In the genomic region with DNA sequence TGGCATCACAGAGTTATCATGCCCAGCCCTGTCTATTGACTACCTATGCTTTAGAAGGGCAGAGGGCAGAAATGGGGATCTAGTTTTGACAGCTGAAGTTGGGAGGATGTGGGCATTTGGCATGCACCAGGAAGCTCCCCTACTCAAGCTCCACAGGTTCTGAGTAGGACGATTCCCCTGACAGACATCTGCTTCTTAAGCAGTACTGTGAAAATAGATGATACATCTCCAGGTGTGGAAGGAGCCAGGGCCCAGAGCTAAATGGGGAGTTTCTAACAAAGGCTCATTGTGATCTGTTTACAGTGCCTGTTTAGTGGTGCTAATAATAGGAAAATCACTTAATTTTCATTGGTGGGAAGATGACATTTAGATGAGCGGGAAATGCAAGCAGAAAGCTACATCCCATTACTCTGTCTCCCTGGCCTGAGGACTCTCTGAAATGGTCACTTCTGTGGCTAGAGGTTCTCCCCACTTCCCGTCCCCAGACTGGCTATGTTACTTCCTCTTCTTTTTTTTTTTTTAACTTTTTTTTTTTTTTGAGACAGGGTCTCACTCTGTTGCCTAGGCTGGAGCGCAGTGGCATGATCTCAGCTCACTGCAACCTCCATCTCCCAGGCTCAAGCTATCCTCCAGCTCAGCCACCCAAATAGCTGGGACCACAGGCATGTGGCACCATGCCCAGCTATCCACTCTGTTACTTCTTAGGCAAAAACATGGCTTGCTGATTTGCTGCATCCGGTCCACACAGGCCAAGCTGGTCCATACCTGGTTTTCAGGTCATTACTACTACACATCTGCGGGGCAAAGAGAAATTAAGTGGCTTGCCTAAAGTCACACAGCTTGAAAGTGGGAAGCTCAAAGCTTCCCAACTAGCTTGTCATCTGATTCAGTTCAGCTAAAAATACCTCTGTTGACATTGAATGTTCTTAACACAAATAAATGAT, we compare ENCODE assay signal across 9 cellular contexts. TPM values are rescaled to one million over a fixed set of nuclear protein-coding genes. Genes with fewer than 3 reads are reported as not detected.
DNase-seq lines count a peak whose midpoint lies in the region; ATAC-seq and TF ChIP-seq lines count a peak whose summit lies in the region.
"Had no signal": no experiment of that assay in that cellular context is flagged by ENCODE, and none has a peak within 500 bp of the region (broad histone marks: within the 10 kb centered on the region; RNA-seq: fewer than 3 reads in every experiment).

No MANE protein-coding gene starts in this region.

- H3K27me3 ChIP-seq in upper lobe of right lung, result no peaks in the 10 kb centered on the region

- no peaks in the 10 kb centered on the region for H3K9me3 ChIP-seq in upper lobe of right lung
- H3K9me3 ChIP-seq: A549 had no signal

- peak; percentile 76 for ATAC-seq in upper lobe of right lung
- no peak for ATAC-seq in GM19452 (IDR thresholded peaks at IDR 0.05; ENCODE audit: unreplicated experiment)
- no peak for ATAC-seq in HG03045 (IDR thresholded peaks at IDR 0.05; ENCODE audit: unreplicated experiment)
- no peak for ATAC-seq in HG03378 (IDR thresholded peaks at IDR 0.05; ENCODE audit: unreplicated experiment)
- ATAC-seq: A549 had no signal

- H3K4me1 ChIP-seq in upper lobe of right lung, result no peaks in the 10 kb centered on the region
- H3K4me1 ChIP-seq: A549 had no signal

- H3K4me3 ChIP-seq in choroid plexus epithelial cell (ENCODE audit: low read depth, low read length) (no peak overlapping the region), upper lobe of right lung (no peak overlapping the region)
- H3K4me3 ChIP-seq: A549 had no signal

- DNase-seq in NCI-H1105 treated with DMSO at 0.1 percent for 48 hours (lab: John Stamatoyannopoulos, UW) (peak; percentile 29), NCI-H1105 (lab: John Stamatoyannopoulos, UW) (no peak), NCI-H2107 treated with DMSO at 0.1 percent for 48 hours (lab: John Stamatoyannopoulos, UW; ENCODE audit: unreplicated experiment) (peak; percentile 43), choroid plexus epithelial cell (ENCODE audit: low read depth) (peak; percentile 90), upper lobe of right lung (no peak)

- intact Hi-C loops in upper lobe of right lung (cut with DNase I), result no loop called here

- no peaks in the 10 kb centered on the region for H3K36me3 ChIP-seq in upper lobe of right lung

- H3K27ac ChIP-seq in upper lobe of right lung, result no peak overlapping the region
- H3K27ac ChIP-seq: A549 had no signal

- TF ChIP-seq CTCF in choroid plexus epithelial cell (conservative IDR thresholded peaks at IDR 0.05; ENCODE audit: low read depth, low read length) (no peak), upper lobe of right lung (IDR thresholded peaks at IDR 0.05) (no peak)

RNA-seq across cellular contexts. Expression of gene CNIH3, which starts 23.2 kb away (rescaled TPM):
- total RNA-seq in upper lobe of right lung, result 4.8 TPM

Comparison
In these comparisons a context has a peak if more than half of its experiments do, and no peak if none do; other contexts are left out.
1. DNase-seq: peak in NCI-H1105 treated with DMSO at 0.1 percent for 48 hours (single experiment), NCI-H2107 treated with DMSO at 0.1 percent for 48 hours (single experiment) and choroid plexus epithelial cell (single experiment); none in NCI-H1105 (single experiment) and upper lobe of right lung (single experiment).